Comparison of ENCODE assay signal across 11 cellular contexts in genomic region chr2:207810200-207810788, GRCh38. TPM values are rescaled to one million over a fixed set of nuclear protein-coding genes. Genes with fewer than 3 reads are reported as not detected.
DNase-seq lines count a peak whose midpoint lies in the region; ATAC-seq and TF ChIP-seq lines count a peak whose summit lies in the region.
"Had no signal": no experiment of that assay in that cellular context is flagged by ENCODE, and none has a peak within 500 bp of the region (broad histone marks: within the 10 kb centered on the region; RNA-seq: fewer than 3 reads in every experiment).

No MANE protein-coding gene starts in this region.

- no peaks in the 10 kb centered on the region for H4K20me1 ChIP-seq in H9 (ENCODE audit: control insufficient read depth, insufficient read depth, insufficient read length)

- H3K4me1 ChIP-seq in H9 (ENCODE audit: insufficient read depth, low read length), result peaks cover 18% of the 10 kb centered on the region
- no peaks in the 10 kb centered on the region for H3K4me1 ChIP-seq in skeletal muscle tissue (ENCODE audit: control insufficient read depth in 3 of 3, insufficient read depth in 3 of 3, low read length in 3 of 3)

- POLR2A ChIA-PET in activated CD8-positive, alpha-beta T cell treated with anti-CD3 and anti-CD28 coated beads for 36 hours (lab: Charles Lee), result no interaction called here

- CTCF ChIA-PET in activated CD8-positive, alpha-beta T cell treated with anti-CD3 and anti-CD28 coated beads for 36 hours (lab: Charles Lee), result no interaction called here

- no peaks in the 10 kb centered on the region for H3K79me1 ChIP-seq in H9 (ENCODE audit: insufficient read depth, low read depth, low read length, poor library complexity, severe bottlenecking)

- no peak overlapping the region for H2BK20ac ChIP-seq in H9 (ENCODE audit: low read depth, low read length, poor library complexity, severe bottlenecking)

- peak overlapping the region; percentile 9 for H3K4me2 ChIP-seq in H9 (ENCODE audit: insufficient read depth, insufficient read length, low read length)

- DNase-seq in H9 (no peak), left lobe of liver (ENCODE audit: low spot score) (peak; percentile 57), DMS53 (lab: John Stamatoyannopoulos, UW) (no peak), NCI-H146 (lab: John Stamatoyannopoulos, UW) (no peak), GM10266 (ENCODE audit: extremely low spot score) (no peak)
- no peak for DNase-seq in activated CD8-positive, alpha-beta T cell treated with anti-CD3 and anti-CD28 coated beads for 36 hours
- DNase-seq: amniotic stem cell, SHP77 had no signal

- H4K91ac ChIP-seq in H9 (ENCODE audit: insufficient read length, low read depth, low read length), result peak overlapping the region; percentile 83

- no peak for TF ChIP-seq CTCF in H9 (conservative IDR thresholded peaks at IDR 0.05)
- TF ChIP-seq CTCF in VCaP (conservative IDR thresholded peaks at IDR 0.05), result no peak
- TF ChIP-seq CTCF in activated CD8-positive, alpha-beta T cell treated with anti-CD3 and anti-CD28 coated beads for 36 hours (IDR thresholded peaks at IDR 0.05), result no peak
- TF ChIP-seq CTCF in GM10266 (IDR thresholded peaks at IDR 0.05; ENCODE audit: control insufficient read depth, insufficient read depth, low read depth, missing control alignments), result no peak

- H2BK12ac ChIP-seq in H9 (ENCODE audit: insufficient read length, low read depth, low read length), result no peak overlapping the region

- H3K23ac ChIP-seq in H9 (ENCODE audit: insufficient read length, low read depth, low read length), result no peak overlapping the region

- peak overlapping the region in 1 of 3 donors; percentile 50 for H3K4me3 ChIP-seq in skeletal muscle tissue (ENCODE audit: low read length in 3 of 3)

- no peaks in the 10 kb centered on the region for H3K9me3 ChIP-seq in H9 (ENCODE audit: control insufficient read depth, low read depth, low read length)
- no peaks in the 10 kb centered on the region for H3K9me3 ChIP-seq in skeletal muscle tissue (ENCODE audit: control insufficient read depth in 3 of 3, low read length in 3 of 3)

- H3K27me3 ChIP-seq in H9 (ENCODE audit: insufficient read depth, low read length) (no peaks in the 10 kb centered on the region), skeletal muscle tissue (ENCODE audit: control insufficient read depth in 3 of 3, insufficient read depth in 3 of 3, low read length in 3 of 3) (no peaks in the 10 kb centered on the region)

- no peak overlapping the region for H3T11ph ChIP-seq in H9 (ENCODE audit: low read length)

- no peaks in the 10 kb centered on the region for H3K79me2 ChIP-seq in H9 (ENCODE audit: insufficient read depth, low read length)

- H2AFZ ChIP-seq in H9 (ENCODE audit: low read length), result no peak overlapping the region

- peak overlapping the region; percentile 0 to 14; a peak in 3 of 5 replicates for H3K4me3 Mint-ChIP-seq in H9
- H3K4me3 Mint-ChIP-seq in activated CD8-positive, alpha-beta T cell treated with anti-CD3 and anti-CD28 coated beads for 36 hours, result no peak overlapping the region

- H3K9ac ChIP-seq in H9 (ENCODE audit: extremely low read depth, insufficient read length, low read length) (no peak overlapping the region), skeletal muscle tissue (ENCODE audit: low read depth in 1 of 3, low read length in 3 of 3) (no peak overlapping the region)

- H2BK5ac ChIP-seq in H9 (ENCODE audit: insufficient read length, low read length), result peak overlapping the region; percentile 73

- H3K23me2 ChIP-seq in H9 (ENCODE audit: insufficient read length, low read depth, low read length, poor library complexity, severe bottlenecking), result no peaks in the 10 kb centered on the region

- intact Hi-C loops in activated CD8-positive, alpha-beta T cell treated with anti-CD3 and anti-CD28 coated beads for 36 hours (cut with micrococcal nuclease), result no loop called here

- H3K36me3 ChIP-seq in skeletal muscle tissue (ENCODE audit: control insufficient read depth in 3 of 3, insufficient read depth in 3 of 3, low read length in 3 of 3), result no peaks in the 10 kb centered on the region

- H2BK15ac ChIP-seq in H9 (ENCODE audit: low read depth, low read length), result peak overlapping the region; percentile 41; the same call in 1 of the 2 replicates

- H4K5ac ChIP-seq in H9 (ENCODE audit: insufficient read length, low read depth, low read length), result no peak overlapping the region

- no peak overlapping the region for H3K4ac ChIP-seq in H9 (ENCODE audit: low read depth, low read length)

- H2BK120ac ChIP-seq in H9 (ENCODE audit: low read depth, low read length, poor library complexity, severe bottlenecking), result no peak overlapping the region

- H3K18ac ChIP-seq in H9 (ENCODE audit: insufficient read length, low read depth, low read length), result peak overlapping the region; percentile 70

- H3K9me3 Mint-ChIP-seq in H9, result peaks cover 0 to 2% of the 10 kb centered on the region in 2 experiments; a peak in 2 of 5 replicates
- no peaks in the 10 kb centered on the region for H3K9me3 Mint-ChIP-seq in activated CD8-positive, alpha-beta T cell treated with anti-CD3 and anti-CD28 coated beads for 36 hours

- H3K14ac ChIP-seq in H9 (ENCODE audit: insufficient read depth, low read length), result peak overlapping the region; percentile 79

- WGBS in H9 (ENCODE audit: extremely low coverage, insufficient read length, low lambda C conversion rate), result no CpG with 5 or more reads among the region's 4 CpGs

- H3K56ac ChIP-seq in H9 (ENCODE audit: insufficient read length, low read depth, low read length), result no peak overlapping the region

- H4K8ac ChIP-seq in H9 (replicated peaks; ENCODE audit: insufficient read length, low read depth, low read length), result no peak overlapping the region

- peak overlapping the region; percentile 63 to 98 (median 73) for H3K27ac Mint-ChIP-seq in H9
- H3K27ac Mint-ChIP-seq in activated CD8-positive, alpha-beta T cell treated with anti-CD3 and anti-CD28 coated beads for 36 hours, result no peak overlapping the region

- H3K4me1 Mint-ChIP-seq in H9, result peaks cover 64 to 66% of the 10 kb centered on the region in 2 experiments
- H3K4me1 Mint-ChIP-seq in activated CD8-positive, alpha-beta T cell treated with anti-CD3 and anti-CD28 coated beads for 36 hours (ENCODE audit: low read depth), result peaks cover 7% of the 10 kb centered on the region

- no peaks in the 10 kb centered on the region for H3K27me3 Mint-ChIP-seq in H9 (ENCODE audit: low read depth)
- peaks cover 5% of the 10 kb centered on the region for H3K27me3 Mint-ChIP-seq in activated CD8-positive, alpha-beta T cell treated with anti-CD3 and anti-CD28 coated beads for 36 hours

- peak; percentile 63 for ATAC-seq in left lobe of liver
- no peak for ATAC-seq in activated CD8-positive, alpha-beta T cell treated with anti-CD3 and anti-CD28 coated beads for 36 hours

- H3K27ac ChIP-seq in H9 (ENCODE audit: insufficient read length, low read depth, low read length) (peak overlapping the region; percentile 81), VCaP (peak overlapping the region; percentile 22; the same call in 1 of the 2 replicates), skeletal muscle tissue (ENCODE audit: low read depth, low read length) (peak overlapping the region; percentile 5)
- H3K27ac ChIP-seq: C4-2B had no signal

- no peaks in the 10 kb centered on the region for H3K36me3 Mint-ChIP-seq in H9 (ENCODE audit: insufficient read depth in 1 of 3, low read depth in 3 of 3)
- no peaks in the 10 kb centered on the region for H3K36me3 Mint-ChIP-seq in activated CD8-positive, alpha-beta T cell treated with anti-CD3 and anti-CD28 coated beads for 36 hours (ENCODE audit: low read depth)

- H2AK5ac ChIP-seq in H9 (ENCODE audit: insufficient read length, low read length), result no peak overlapping the region

RNA-seq across cellular contexts. Expression of gene FZD5, which starts 40.6 kb away (rescaled TPM):
- total RNA-seq in H9 (2021) (120 and 122 TPM in 2 replicates), left lobe of liver (32.9 TPM), skeletal muscle tissue (1.0 TPM)
- total RNA-seq in activated CD8-positive, alpha-beta T cell treated with anti-CD3 and anti-CD28 coated beads for 36 hours, result 1 to 10 TPM; 1.7 TPM

Comparison
In these comparisons a context has a peak if more than half of its experiments do, and no peak if none do; other contexts are left out.
1. H3K27ac ChIP-seq: peak in every context shown above with its lines; median percentile 81 in H9; 22 in VCaP; 5 in skeletal muscle tissue.
2. RNA of gene FZD5, which starts 40.6 kb away (total RNA-seq): 120 to 122 TPM in H9 and 32.9 TPM in left lobe of liver (single experiment); 1.7 TPM in activated CD8-positive, alpha-beta T cell treated with anti-CD3 and anti-CD28 coated beads for 36 hours and 1.0 TPM in skeletal muscle tissue (single experiment); every median in the first group is over 10 times any median in the second.